Comparison of ENCODE assay signal across 13 cellular contexts in genomic region chr15:67164401-67164791, GRCh38.
DNase-seq lines count a peak whose midpoint lies in the region; ATAC-seq, FAIRE-seq and TF ChIP-seq lines count a peak whose summit lies in the region.
"Had no signal": no experiment of that assay in that cellular context is flagged by ENCODE, and none has a peak within 500 bp of the region (broad histone marks: within the 10 kb centered on the region; RNA-seq: fewer than 3 reads in every experiment).

No MANE protein-coding gene starts in this region.

- TF ChIP-seq CTCF in endodermal cell (conservative IDR thresholded peaks at IDR 0.05), result no peak
- no peak for TF ChIP-seq CTCF in lung (IDR thresholded peaks at IDR 0.05; ENCODE audit: control extremely low read depth, extremely low read depth)
- no peak for TF ChIP-seq CTCF in OCI-LY7 (conservative IDR thresholded peaks at IDR 0.05; ENCODE audit: low read length)

- no peak overlapping the region for H3K4me2 ChIP-seq in OCI-LY7 (ENCODE audit: low read length)

- intact Hi-C loops in Right ventricle myocardium inferior (cut with DNase I), result no loop called here
- intact Hi-C loops in cardiac septum (cut with DNase I), result no loop called here
- intact Hi-C loops in OCI-LY7 (cut with micrococcal nuclease; ENCODE audit: unreplicated experiment), result no loop called here

- CTCF ChIA-PET in OCI-LY7 (lab: Charles Lee; ENCODE audit: unreplicated experiment), result no interaction called here

- DNase-seq in Right ventricle myocardium inferior (ENCODE audit: missing footprints) (no peak), cardiac septum (ENCODE audit: low spot score) (no peak), endodermal cell (no peak), lung (ENCODE audit: low spot score) (peak; percentile 75), OCI-LY7 (ENCODE audit: low spot score) (no peak), urothelium cell line (ENCODE audit: low spot score) (no peak), NCI-H2196 (lab: John Stamatoyannopoulos, UW; ENCODE audit: unreplicated experiment) (no peak)
- DNase-seq: AML-193, colonic mucosa, NCI-H1436 had no signal

- H3K4me1 Mint-ChIP-seq in endodermal cell, result peaks cover 20% of the 10 kb centered on the region

- no peak overlapping the region for H2AFZ ChIP-seq in OCI-LY7 (ENCODE audit: low read length)

- H3K4me3 ChIP-seq in endodermal cell (ENCODE audit: low read length), result no peak overlapping the region
- no peak overlapping the region for H3K4me3 ChIP-seq in lung
- no peak overlapping the region for H3K4me3 ChIP-seq in OCI-LY7 (ENCODE audit: low read depth, low read length, poor library complexity, severe bottlenecking)
- H3K4me3 ChIP-seq: colonic mucosa, suprapubic skin had no signal

- peak overlapping the region; percentile 46 for H3K27ac Mint-ChIP-seq in endodermal cell

- no peaks in the 10 kb centered on the region for H4K20me1 ChIP-seq in OCI-LY7 (ENCODE audit: insufficient read depth, low read length)

- no peak for FAIRE-seq in urothelium cell line (lab: Jason Lieb, UNC)

- peak overlapping the region; percentile 30 for H3K4me3 Mint-ChIP-seq in endodermal cell

- BruUV-seq in OCI-LY7 (replicated peaks; lab: Mats Ljungman, UMichigan), result no TSS peak

- H3K9me3 Mint-ChIP-seq in endodermal cell, result no peaks in the 10 kb centered on the region

- peaks cover 10% of the 10 kb centered on the region for H3K27me3 ChIP-seq in endodermal cell (ENCODE audit: control insufficient read depth, insufficient read depth, low read length, poor library complexity, severe bottlenecking)
- no peaks in the 10 kb centered on the region for H3K27me3 ChIP-seq in lung (ENCODE audit: control insufficient read depth, insufficient read depth)
- H3K27me3 ChIP-seq: colonic mucosa, suprapubic skin had no signal

- WGBS in endodermal cell (ENCODE audit: insufficient coverage in 1 of 2, insufficient read length in 1 of 2), 2 experiments, result 83 to 92% methylated on average over 2 to 5 of the region's 5 CpGs
- WGBS in lung, 2 donors, result 63 to 73% methylated on average over 5 of the region's 5 CpGs

- H3K27me3 Mint-ChIP-seq in endodermal cell (ENCODE audit: insufficient read depth), result peaks cover 76% of the 10 kb centered on the region

- H3K9me3 ChIP-seq in endodermal cell (ENCODE audit: control insufficient read depth, low read length), result no peaks in the 10 kb centered on the region
- no peaks in the 10 kb centered on the region for H3K9me3 ChIP-seq in lung (ENCODE audit: control insufficient read depth in 2 of 2, insufficient read depth in 1 of 2, low read length in 1 of 2)
- no peaks in the 10 kb centered on the region for H3K9me3 ChIP-seq in OCI-LY7 (ENCODE audit: low read length)
- H3K9me3 ChIP-seq: colonic mucosa, suprapubic skin had no signal

- H3K36me3 Mint-ChIP-seq in endodermal cell (ENCODE audit: low read depth), result peaks cover 17% of the 10 kb centered on the region

- H3K79me2 ChIP-seq in OCI-LY7 (ENCODE audit: insufficient read depth, low read depth, low read length), result peaks cover 19% of the 10 kb centered on the region

- H3K9ac ChIP-seq in endodermal cell (ENCODE audit: extremely low read depth, low read length, poor library complexity, severe bottlenecking), result no peak overlapping the region

- H3K36me3 ChIP-seq in endodermal cell (ENCODE audit: control insufficient read depth, insufficient read depth, low read length), result peaks cover 41% of the 10 kb centered on the region
- peaks cover 0 to 15% of the 10 kb centered on the region in 2 donors for H3K36me3 ChIP-seq in lung (ENCODE audit: control insufficient read depth in 2 of 2, insufficient read depth in 2 of 2, low read length in 2 of 2)
- peaks cover 33% of the 10 kb centered on the region for H3K36me3 ChIP-seq in OCI-LY7 (ENCODE audit: insufficient read depth, low read length)
- H3K36me3 ChIP-seq: colonic mucosa had no signal

- H3K4me1 ChIP-seq in endodermal cell (ENCODE audit: control insufficient read depth, insufficient read depth, low read length), result peaks cover 16% of the 10 kb centered on the region
- H3K4me1 ChIP-seq in lung (ENCODE audit: control insufficient read depth in 2 of 2, insufficient read depth in 2 of 2, low read length in 2 of 2), result peaks cover 9 to 19% of the 10 kb centered on the region in 2 donors
- no peaks in the 10 kb centered on the region for H3K4me1 ChIP-seq in OCI-LY7 (ENCODE audit: insufficient read depth, low read length, poor library complexity, severe bottlenecking)

- no peaks in the 10 kb centered on the region for H3K9me2 ChIP-seq in OCI-LY7 (ENCODE audit: insufficient read depth, low read length)

- ATAC-seq in Right ventricle myocardium inferior (peak; percentile 43), lung (ENCODE audit: insufficient read depth, low FRiP score) (no peak), HG02798 (IDR thresholded peaks at IDR 0.05; ENCODE audit: poor library complexity, unreplicated experiment) (no peak)
- ATAC-seq: SK-N-SH treated with all-trans-retinoic acid at 6 μM for 48 hours had no signal

- POLR2A ChIA-PET in OCI-LY7 (lab: Charles Lee), result no interaction called here

- H3K27ac ChIP-seq in endodermal cell (ENCODE audit: low read depth, low read length) (no peak overlapping the region), lung (ENCODE audit: low read depth in 1 of 2, low read length in 1 of 2) (peak overlapping the region in 1 of 2 donors; percentile 26), OCI-LY7 (ENCODE audit: low read depth, low read length, poor library complexity, severe bottlenecking) (no peak overlapping the region)
- H3K27ac ChIP-seq: colonic mucosa, suprapubic skin had no signal
